ENCODE assay signal across 26 cellular contexts in the genomic region with DNA sequence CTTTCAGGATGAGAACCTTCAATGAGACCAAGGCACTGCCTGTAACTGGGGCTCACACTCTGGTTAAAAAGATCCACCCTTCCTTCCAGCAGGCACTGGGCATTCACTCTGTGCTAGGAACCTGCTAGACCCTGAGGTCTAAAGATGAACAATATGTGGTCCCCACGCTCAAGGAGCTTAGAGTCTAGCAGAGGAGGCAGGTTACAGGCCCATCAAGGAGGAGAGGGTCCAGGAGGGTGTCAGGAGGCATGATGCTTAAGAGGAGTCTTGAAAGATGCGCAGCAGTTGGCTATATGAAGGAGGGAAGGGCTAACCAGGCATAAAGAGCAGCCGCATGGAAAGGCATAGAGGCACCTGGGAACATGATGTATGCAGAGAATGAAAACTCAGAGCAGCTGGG. TPM values are rescaled to one million over a fixed set of nuclear protein-coding genes. Genes with fewer than 3 reads are reported as not detected.
"Had no signal": no experiment of that assay in that cellular context is flagged by ENCODE, and none has a peak within 500 bp of the region (broad histone marks: within the 10 kb centered on the region; RNA-seq: fewer than 3 reads in every experiment).

No MANE protein-coding gene starts in this region.

- H3K36me3 ChIP-seq: prostate gland had no signal

- H3K27me3 Mint-ChIP-seq: activated naive CD8-positive, alpha-beta T cell treated with anti-CD3 and anti-CD28 coated beads for 36 hours; naive B cell; stimulated activated naive CD8-positive, alpha-beta T cell treated with anti-CD3 and anti-CD28 coated beads, Interleukin-15, Interleukin-2, amounts not matched to agents 100 ng/mL and 50 ng/mL, for 24 hours had no signal

- ATAC-seq: activated CD8-positive, alpha-beta T cell treated with anti-CD3 and anti-CD28 coated beads, Interleukin-2, amount 10 ng/mL, durations not matched to agents 7 days and 5 days; gastrocnemius medialis; heart right ventricle; left colon; right cardiac atrium had no signal

- H3K4me1 ChIP-seq: prostate gland had no signal

- DNase-seq: activated CD4-positive, alpha-beta T cell treated with anti-CD3 and anti-CD28 coated beads for 4 hours; activated CD8-positive, alpha-beta T cell treated with anti-CD3 and anti-CD28 coated beads, Interleukin-2, amount 10 ng/mL, durations not matched to agents 7 days and 5 days; activated naive CD8-positive, alpha-beta T cell treated with anti-CD3 and anti-CD28 coated beads for 36 hours; activated T-cell treated with anti-CD3 and anti-CD28 coated beads for 4 hours; anterior cingulate cortex; brain microvascular endothelial cell; effector memory CD4-positive, alpha-beta T cell; erythroblast; gastrocnemius medialis; heart right ventricle; naive B cell; nucleus accumbens; right cardiac atrium; SHP77; SK-N-SH; small intestine; T-helper 1 cell; T1000 had no signal

- H3K9me3 Mint-ChIP-seq: activated naive CD8-positive, alpha-beta T cell treated with anti-CD3 and anti-CD28 coated beads for 36 hours; dendritic cell treated with granulocyte-macrophage colony-stimulating factor and Interleukin-4, amounts not matched to agents 40 ng/mL and 50 ng/mL, for 4 days; naive B cell; stimulated activated naive CD8-positive, alpha-beta T cell treated with anti-CD3 and anti-CD28 coated beads, Interleukin-15, Interleukin-2, amounts not matched to agents 100 ng/mL and 50 ng/mL, for 24 hours; type B pancreatic cell had no signal

- H3K27ac Mint-ChIP-seq: activated CD8-positive, alpha-beta T cell treated with anti-CD3 and anti-CD28 coated beads, Interleukin-2, amount 10 ng/mL, durations not matched to agents 7 days and 5 days; activated naive CD8-positive, alpha-beta T cell treated with anti-CD3 and anti-CD28 coated beads for 36 hours; dendritic cell treated with granulocyte-macrophage colony-stimulating factor and Interleukin-4, amounts not matched to agents 40 ng/mL and 50 ng/mL, for 4 days; naive B cell; stimulated activated naive CD8-positive, alpha-beta T cell treated with anti-CD3 and anti-CD28 coated beads, Interleukin-15, Interleukin-2, amounts not matched to agents 100 ng/mL and 50 ng/mL, for 24 hours; type B pancreatic cell had no signal

- H3K27me3 ChIP-seq: brain microvascular endothelial cell, gastrocnemius medialis, suprapubic skin had no signal

- H3K9me3 ChIP-seq: gastrocnemius medialis, heart right ventricle, prostate gland, SK-N-SH, suprapubic skin had no signal

- H3K4me3 ChIP-seq: gastrocnemius medialis, heart right ventricle, lung, prostate gland, suprapubic skin had no signal

- H3K4me3 Mint-ChIP-seq: activated CD8-positive, alpha-beta T cell treated with anti-CD3 and anti-CD28 coated beads, Interleukin-2, amount 10 ng/mL, durations not matched to agents 7 days and 5 days; activated naive CD8-positive, alpha-beta T cell treated with anti-CD3 and anti-CD28 coated beads for 36 hours; dendritic cell treated with granulocyte-macrophage colony-stimulating factor and Interleukin-4, amounts not matched to agents 40 ng/mL and 50 ng/mL, for 4 days; naive B cell; stimulated activated naive CD8-positive, alpha-beta T cell treated with anti-CD3 and anti-CD28 coated beads, Interleukin-15, Interleukin-2, amounts not matched to agents 100 ng/mL and 50 ng/mL, for 24 hours; type B pancreatic cell had no signal

- FAIRE-seq: small intestine had no signal

- H3K27ac ChIP-seq: brain microvascular endothelial cell, gastrocnemius medialis, heart right ventricle, prostate gland, suprapubic skin had no signal

RNA-seq across cellular contexts. Expression of a gene that starts 4.5 kb away (rescaled TPM):
- total RNA-seq: activated CD8-positive, alpha-beta T cell treated with anti-CD3 and anti-CD28 coated beads, Interleukin-2, amount 10 ng/mL, durations not matched to agents 7 days and 5 days had no signal

RNA-seq across cellular contexts. Expression of a gene that starts 47.3 kb away (rescaled TPM):
- total RNA-seq: activated CD8-positive, alpha-beta T cell treated with anti-CD3 and anti-CD28 coated beads, Interleukin-2, amount 10 ng/mL, durations not matched to agents 7 days and 5 days; activated naive CD8-positive, alpha-beta T cell treated with anti-CD3 and anti-CD28 coated beads for 36 hours; left colon; mononuclear cell had no signal
